ENCODE assay signal across 1 cellular context in genomic region chr17:67974186-67974585, GRCh38.
TF ChIP-seq lines count a peak whose summit lies in the region.

No MANE protein-coding gene starts in this region.

TF ChIP-seq in WTC11, 78 proteins besides CTCF, POLR2A, EP300 and RAD21 (continued from another document):
- TF ChIP-seq STAT6 (CRISPR knock-in tag; conservative IDR thresholded peaks at IDR 0.05; ENCODE audit: low read depth) (no peak), KAT7 (CRISPR knock-in tag; IDR thresholded peaks at IDR 0.05; ENCODE audit: borderline replicate concordance) (no peak), TEAD4 (CRISPR knock-in tag; IDR thresholded peaks at IDR 0.05) (no peak), ZNF232 (CRISPR knock-in tag; IDR thresholded peaks at IDR 0.05) (no peak), CDX4 (CRISPR knock-in tag; IDR thresholded peaks at IDR 0.05; ENCODE audit: borderline replicate concordance) (no peak), PRRX2 (CRISPR knock-in tag; IDR thresholded peaks at IDR 0.05) (no peak)
